30 cellular contexts compared by ENCODE assay signal in the genomic region with DNA sequence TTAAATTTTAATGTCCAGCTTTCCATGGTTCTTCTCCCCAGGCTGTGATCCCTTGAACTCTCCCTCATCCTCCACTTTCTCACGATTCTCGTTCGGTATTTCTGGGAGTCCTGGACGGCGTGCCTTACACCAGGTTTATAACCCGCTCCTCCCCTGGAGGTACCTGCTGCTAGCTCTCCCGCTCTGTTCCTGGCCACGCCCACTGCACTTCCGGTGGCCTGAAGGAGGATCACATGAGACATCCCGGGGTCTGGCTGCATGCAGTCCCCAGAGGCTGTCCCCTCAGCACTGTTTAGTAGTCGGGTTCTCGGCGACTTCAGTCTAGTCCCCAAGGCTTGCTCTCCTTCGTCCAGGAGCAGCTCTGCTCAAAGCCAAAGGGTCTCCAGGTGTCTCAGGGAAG. TPM values are rescaled to one million over a fixed set of nuclear protein-coding genes. Genes with fewer than 3 reads are reported as not detected.
DNase-seq lines count a peak whose midpoint lies in the region; ATAC-seq and TF ChIP-seq lines count a peak whose summit lies in the region.
"Had no signal": no experiment of that assay in that cellular context is flagged by ENCODE, and none has a peak within 500 bp of the region (broad histone marks: within the 10 kb centered on the region; RNA-seq: fewer than 3 reads in every experiment).

No MANE protein-coding gene starts in this region.

- no TSS peak for BruUV-seq in A673 (replicated peaks; lab: Mats Ljungman, UMichigan)

- TF ChIP-seq CTCF in A673 (conservative IDR thresholded peaks at IDR 0.05; ENCODE audit: low read depth, low read length) (no peak), GM06990 (IDR thresholded peaks at IDR 0.05; ENCODE audit: insufficient read depth, low read length, poor library complexity, severe bottlenecking) (no peak), endodermal cell (conservative IDR thresholded peaks at IDR 0.05) (no peak), progenitor cell of endocrine pancreas (IDR thresholded peaks at IDR 0.05; ENCODE audit: unreplicated experiment) (no peak)

- H3K27me3 ChIP-seq in A673 (replicated peaks; ENCODE audit: insufficient read depth, low read depth, low read length, poor library complexity) = no peaks in the 10 kb centered on the region
- H3K27me3 ChIP-seq in GM06990 (replicated peaks; ENCODE audit: control insufficient read depth, insufficient read depth, low read length) = no peaks in the 10 kb centered on the region
- no peaks in the 10 kb centered on the region for H3K27me3 ChIP-seq in endodermal cell (ENCODE audit: control insufficient read depth, insufficient read depth, low read length, poor library complexity, severe bottlenecking)
- H3K27me3 ChIP-seq: breast epithelium, Peyer's patch had no signal

- intact Hi-C loops in A673 (cut with micrococcal nuclease; ENCODE audit: unreplicated experiment) = no loop called here

- H3K27ac Mint-ChIP-seq in endodermal cell (no peak overlapping the region), progenitor cell of endocrine pancreas (no peak overlapping the region)
- H3K27ac Mint-ChIP-seq: activated CD4-positive, alpha-beta T cell treated with anti-CD3 and anti-CD28 coated beads, Interleukin-2, amount 10 ng/mL, durations not matched to agents 24 days and 14 days; activated naive CD4-positive, alpha-beta T cell treated with anti-CD3 and anti-CD28 coated beads, Interleukin-2, amount 50 U/mL, for 72 hours; activated T-helper 2 cell treated with anti-CD3 and anti-CD28 coated beads, Interferon-gamma antibody, Interleukin-2, Interleukin-4, amounts not matched to agents 10 μg/mL and 5 μg/mL and 100 μg/mL, durations not matched to agents 14 hours and 24 hours and 36 hours; B cell; immature natural killer cell; natural killer cell; stimulated activated memory B cell treated with anti-CD40 and anti-IgM and Interleukin-4, amounts not matched to agents 10 μg/mL and 1 μg/mL and 100 μg/mL, for 72 hours had no signal

- DNase-seq in A673 (ENCODE audit: low spot score) (peak; percentile 15), GM06990 (ENCODE audit: extremely low read depth, insufficient read length) (peak; percentile 0), NCI-H69 (lab: John Stamatoyannopoulos, UW) (peak; percentile 94), endodermal cell (peak; percentile 67), OCI-M1 (lab: John Stamatoyannopoulos, UW) (no peak), progenitor cell of endocrine pancreas (ENCODE audit: low spot score, unreplicated experiment) (no peak)
- no peak for DNase-seq in stimulated activated CD4-positive, alpha-beta T cell treated with anti-CD3 and anti-CD28 coated beads, Interleukin-4, amount 100 ng/mL, for 24 hours
- DNase-seq: ACHN; activated CD4-positive, alpha-beta T cell treated with anti-CD3 and anti-CD28 coated beads, Interleukin-2, amount 10 ng/mL, durations not matched to agents 24 days and 14 days; activated CD8-positive, alpha-beta memory T cell treated with anti-CD3 and anti-CD28 coated beads for 24 hours; activated T-cell treated with anti-CD3 and anti-CD28 coated beads for 4 hours; DMS153; dorsolateral prefrontal cortex; foreskin melanocyte; immature natural killer cell; left colon; mucosa of descending colon; natural killer cell; NCI-H1417 treated with DMSO at 0.1 percent for 48 hours; NCI-H524 treated with DMSO at 0.1 percent for 48 hours; Peyer's patch; stimulated activated CD4-positive, alpha-beta T cell treated with anti-CD3 and anti-CD28 coated beads, Interleukin-15, amount 100 ng/mL, for 24 hours; T1000; WERI-Rb-1 had no signal

- CTCF ChIA-PET in A673 (lab: Charles Lee) = no interaction called here

- H3K36me3 ChIP-seq in A673 (ENCODE audit: insufficient read depth, low read length, poor library complexity, severe bottlenecking) (no peaks in the 10 kb centered on the region), GM06990 (ENCODE audit: control insufficient read depth, insufficient read depth, low read length) (no peaks in the 10 kb centered on the region), endodermal cell (ENCODE audit: control insufficient read depth, insufficient read depth, low read length) (no peaks in the 10 kb centered on the region)
- H3K36me3 ChIP-seq: breast epithelium, Peyer's patch, WERI-Rb-1 had no signal

- no peak overlapping the region for H3K9ac ChIP-seq in endodermal cell (ENCODE audit: extremely low read depth, low read length, poor library complexity, severe bottlenecking)

- WGBS in endodermal cell (ENCODE audit: insufficient coverage in 1 of 2, insufficient read length in 1 of 2), 2 experiments = 72 to 89% methylated on average over 8 to 14 of the region's 14 CpGs

- H3K27me3 Mint-ChIP-seq in endodermal cell (ENCODE audit: insufficient read depth) (no peaks in the 10 kb centered on the region), progenitor cell of endocrine pancreas (no peaks in the 10 kb centered on the region)
- H3K27me3 Mint-ChIP-seq: activated CD4-positive, alpha-beta T cell treated with anti-CD3 and anti-CD28 coated beads, Interleukin-2, amount 10 ng/mL, durations not matched to agents 24 days and 14 days; stimulated activated memory B cell treated with anti-CD40 and anti-IgM and Interleukin-4, amounts not matched to agents 10 μg/mL and 1 μg/mL and 100 μg/mL, for 72 hours had no signal

- H3K4me1 ChIP-seq in A673 (ENCODE audit: insufficient read depth, low read length, poor library complexity, severe bottlenecking) (no peaks in the 10 kb centered on the region), endodermal cell (ENCODE audit: control insufficient read depth, insufficient read depth, low read length) (no peaks in the 10 kb centered on the region)
- H3K4me1 ChIP-seq: breast epithelium, Peyer's patch had no signal

- H3K4me1 Mint-ChIP-seq in endodermal cell (peaks cover 10% of the 10 kb centered on the region), progenitor cell of endocrine pancreas (ENCODE audit: low read depth) (peaks cover 1% of the 10 kb centered on the region)
- H3K4me1 Mint-ChIP-seq: activated CD4-positive, alpha-beta T cell treated with anti-CD3 and anti-CD28 coated beads, Interleukin-2, amount 10 ng/mL, durations not matched to agents 24 days and 14 days; B cell; immature natural killer cell; stimulated activated memory B cell treated with anti-CD40 and anti-IgM and Interleukin-4, amounts not matched to agents 10 μg/mL and 1 μg/mL and 100 μg/mL, for 72 hours had no signal

- no peak for ATAC-seq in HG02678 (IDR thresholded peaks at IDR 0.05; ENCODE audit: unreplicated experiment)
- ATAC-seq: activated naive CD4-positive, alpha-beta T cell treated with anti-CD3 and anti-CD28 coated beads, Interleukin-2, amount 50 U/mL, for 72 hours; left colon; mucosa of descending colon; natural killer cell; stimulated activated memory B cell treated with anti-CD40 and anti-IgM and Interleukin-4, amounts not matched to agents 10 μg/mL and 1 μg/mL and 100 μg/mL, for 72 hours had no signal

- H3K27ac ChIP-seq in A673 (ENCODE audit: low read depth, low read length, poor library complexity, severe bottlenecking) (no peak overlapping the region), endodermal cell (ENCODE audit: low read depth, low read length) (no peak overlapping the region)
- H3K27ac ChIP-seq: breast epithelium, dorsolateral prefrontal cortex, Peyer's patch, WERI-Rb-1 had no signal

- no peaks in the 10 kb centered on the region for H3K9me3 ChIP-seq in A673 (ENCODE audit: low read depth, low read length, poor library complexity, severe bottlenecking)
- H3K9me3 ChIP-seq in endodermal cell (ENCODE audit: control insufficient read depth, low read length) = no peaks in the 10 kb centered on the region
- H3K9me3 ChIP-seq: breast epithelium, mucosa of descending colon, Peyer's patch had no signal

- H3K4me3 Mint-ChIP-seq in endodermal cell (no peak overlapping the region), progenitor cell of endocrine pancreas (ENCODE audit: low read depth) (no peak overlapping the region)
- H3K4me3 Mint-ChIP-seq: activated CD4-positive, alpha-beta T cell treated with anti-CD3 and anti-CD28 coated beads, Interleukin-2, amount 10 ng/mL, durations not matched to agents 24 days and 14 days; B cell; immature natural killer cell; natural killer cell; stimulated activated memory B cell treated with anti-CD40 and anti-IgM and Interleukin-4, amounts not matched to agents 10 μg/mL and 1 μg/mL and 100 μg/mL, for 72 hours had no signal

- H3K4me3 ChIP-seq in A673 (ENCODE audit: low read depth, low read length, poor library complexity, severe bottlenecking) (no peak overlapping the region), GM06990 (replicated peaks; ENCODE audit: low read depth, low read length) (no peak overlapping the region), endodermal cell (ENCODE audit: low read length) (no peak overlapping the region)
- H3K4me3 ChIP-seq: breast epithelium, dorsolateral prefrontal cortex, mucosa of descending colon, Peyer's patch had no signal

- H3K9me3 Mint-ChIP-seq in endodermal cell (peaks cover 5% of the 10 kb centered on the region), progenitor cell of endocrine pancreas (ENCODE audit: low read depth) (peaks cover 3% of the 10 kb centered on the region)
- H3K9me3 Mint-ChIP-seq: activated CD4-positive, alpha-beta T cell treated with anti-CD3 and anti-CD28 coated beads, Interleukin-2, amount 10 ng/mL, durations not matched to agents 24 days and 14 days; activated naive CD4-positive, alpha-beta T cell treated with anti-CD3 and anti-CD28 coated beads, Interleukin-2, amount 50 U/mL, for 72 hours; activated T-helper 2 cell treated with anti-CD3 and anti-CD28 coated beads, Interferon-gamma antibody, Interleukin-2, Interleukin-4, amounts not matched to agents 10 μg/mL and 5 μg/mL and 100 μg/mL, durations not matched to agents 14 hours and 24 hours and 36 hours; immature natural killer cell; natural killer cell; stimulated activated memory B cell treated with anti-CD40 and anti-IgM and Interleukin-4, amounts not matched to agents 10 μg/mL and 1 μg/mL and 100 μg/mL, for 72 hours had no signal

- POLR2A ChIA-PET in A673 (lab: Charles Lee; ENCODE audit: low non-redundant PET) = no interaction called here

- no peaks in the 10 kb centered on the region for H3K36me3 Mint-ChIP-seq in endodermal cell (ENCODE audit: low read depth)
- no peaks in the 10 kb centered on the region for H3K36me3 Mint-ChIP-seq in progenitor cell of endocrine pancreas (ENCODE audit: insufficient read depth)
- H3K36me3 Mint-ChIP-seq: activated naive CD4-positive, alpha-beta T cell treated with anti-CD3 and anti-CD28 coated beads, Interleukin-2, amount 50 U/mL, for 72 hours; immature natural killer cell; natural killer cell; stimulated activated memory B cell treated with anti-CD40 and anti-IgM and Interleukin-4, amounts not matched to agents 10 μg/mL and 1 μg/mL and 100 μg/mL, for 72 hours had no signal

RNA-seq across cellular contexts. Expression of a gene that starts 28.4 kb away (rescaled TPM):
- total RNA-seq in A673 (2021) (33.2 and 33.5 TPM in 2 replicates), endodermal cell (10 to 100 TPM; 44.7 to 57.7 TPM), progenitor cell of endocrine pancreas (34.2 and 49.5 TPM in 2 replicates)
- polyA plus RNA-seq in endodermal cell (2013, experiment 1 of 2) = 22.6 TPM
- 20.2 TPM for polyA plus RNA-seq in endodermal cell (2013, experiment 2 of 2)

Comparison
In these comparisons a context has a peak if more than half of its experiments do, and no peak if none do; other contexts are left out.
1. DNase-seq: peak in A673 (single experiment), GM06990 (single experiment), NCI-H69 (single experiment) and endodermal cell (single experiment); none in stimulated activated CD4-positive, alpha-beta T cell treated with anti-CD3 and anti-CD28 coated beads, Interleukin-4, amount 100 ng/mL, for 24 hours (single experiment), OCI-M1 (single experiment) and progenitor cell of endocrine pancreas (single experiment).